23 cellular contexts compared by ENCODE assay signal in genomic region chr18:24083550-24083949, GRCh38. TPM values are rescaled to one million over a fixed set of nuclear protein-coding genes. Genes with fewer than 3 reads are reported as not detected.
DNase-seq lines count a peak whose midpoint lies in the region; ATAC-seq, FAIRE-seq and TF ChIP-seq lines count a peak whose summit lies in the region.
"Had no signal": no experiment of that assay in that cellular context is flagged by ENCODE, and none has a peak within 500 bp of the region (broad histone marks: within the 10 kb centered on the region; RNA-seq: fewer than 3 reads in every experiment).

No MANE protein-coding gene starts in this region.

- no peak overlapping the region for H3K27ac ChIP-seq in CD4-positive, alpha-beta memory T cell (ENCODE audit: low read depth, low read length)
- no peak overlapping the region for H3K27ac ChIP-seq in esophagus muscularis mucosa (replicated peaks in 1 of 4)
- H3K27ac ChIP-seq: C4-2B had no signal

- intact Hi-C loops in activated CD4-positive, alpha-beta memory T cell treated with anti-CD3 and anti-CD28 coated beads for 36 hours (cut with micrococcal nuclease) = no loop called here
- intact Hi-C loops in CD4-positive, alpha-beta memory T cell (cut with micrococcal nuclease) = no loop called here
- intact Hi-C loops in esophagus muscularis mucosa (cut with DNase I) = no loop called here

- no peak overlapping the region for H3K4me3 Mint-ChIP-seq in activated CD4-positive, alpha-beta memory T cell treated with anti-CD3 and anti-CD28 coated beads for 36 hours
- H3K4me3 Mint-ChIP-seq in activated CD4-positive, alpha-beta memory T cell treated with anti-CD3 and anti-CD28 coated beads, Interleukin-2, amount 10 ng/mL, durations not matched to agents 7 days and 5 days = no peak overlapping the region
- H3K4me3 Mint-ChIP-seq in CD4-positive, alpha-beta memory T cell = peak overlapping the region in 1 of 8 donors; percentile 26
- H3K4me3 Mint-ChIP-seq: B cell, GM23338, H9 had no signal

- peak overlapping the region; percentile 49 for H3K27ac Mint-ChIP-seq in activated CD4-positive, alpha-beta memory T cell treated with anti-CD3 and anti-CD28 coated beads for 36 hours
- H3K27ac Mint-ChIP-seq in activated CD4-positive, alpha-beta memory T cell treated with anti-CD3 and anti-CD28 coated beads, Interleukin-2, amount 10 ng/mL, durations not matched to agents 7 days and 5 days = no peak overlapping the region
- peak overlapping the region in 4 of 7 donors; percentile 20 to 80 (median 54) for H3K27ac Mint-ChIP-seq in CD4-positive, alpha-beta memory T cell
- H3K27ac Mint-ChIP-seq: B cell, GM23338, H9 had no signal

- no peaks in the 10 kb centered on the region for H3K9me3 Mint-ChIP-seq in activated CD4-positive, alpha-beta memory T cell treated with anti-CD3 and anti-CD28 coated beads for 36 hours
- H3K9me3 Mint-ChIP-seq in activated CD4-positive, alpha-beta memory T cell treated with anti-CD3 and anti-CD28 coated beads, Interleukin-2, amount 10 ng/mL, durations not matched to agents 7 days and 5 days = no peaks in the 10 kb centered on the region
- no peaks in the 10 kb centered on the region for H3K9me3 Mint-ChIP-seq in CD4-positive, alpha-beta memory T cell
- H3K9me3 Mint-ChIP-seq: GM23338, H9 had no signal

- POLR2A ChIA-PET in activated CD4-positive, alpha-beta memory T cell treated with anti-CD3 and anti-CD28 coated beads for 36 hours (lab: Charles Lee) = no interaction called here
- POLR2A ChIA-PET in activated CD4-positive, alpha-beta memory T cell treated with anti-CD3 and anti-CD28 coated beads, Interleukin-2, amount 10 ng/mL, durations not matched to agents 7 days and 5 days (lab: Charles Lee) = interaction anchor here (0.9 to 1.4 kb wide), 2 partner anchors 63 to 127 kb away, joined by 3 to 4 read pairs; no protein-coding TSS in a partner anchor
- POLR2A ChIA-PET in CD4-positive, alpha-beta memory T cell (lab: Charles Lee; ENCODE audit: partially characterized antibody) = interaction anchor here (1.0 kb wide), 1 partner anchor 43 kb away, joined by 3 read pairs; no protein-coding TSS in a partner anchor

- WGBS in esophagus muscularis mucosa = 92% methylated on average over 3 of the region's 3 CpGs

- peaks cover 34% of the 10 kb centered on the region for H3K36me3 Mint-ChIP-seq in activated CD4-positive, alpha-beta memory T cell treated with anti-CD3 and anti-CD28 coated beads for 36 hours
- H3K36me3 Mint-ChIP-seq in activated CD4-positive, alpha-beta memory T cell treated with anti-CD3 and anti-CD28 coated beads, Interleukin-2, amount 10 ng/mL, durations not matched to agents 7 days and 5 days (ENCODE audit: low read depth) = peaks cover 68% of the 10 kb centered on the region
- peaks cover 59 to 81% of the 10 kb centered on the region in 2 donors for H3K36me3 Mint-ChIP-seq in CD4-positive, alpha-beta memory T cell

- peak; percentile 5 for FAIRE-seq in GM12891 (lab: Jason Lieb, UNC)
- FAIRE-seq: G401.6, GM12878 had no signal

- ATAC-seq in HG03460 (IDR thresholded peaks at IDR 0.05; ENCODE audit: unreplicated experiment) = no peak
- ATAC-seq: GM12878, GM23338, PC-3 had no signal

- TF ChIP-seq POLR2A in GM12891 (IDR thresholded peaks at IDR 0.05; ENCODE audit: low read depth, low read length) (no peak), esophagus muscularis mucosa (IDR thresholded peaks at IDR 0.05; ENCODE audit: low read depth) (no peak)

- no peak for DNase-seq in activated CD4-positive, alpha-beta memory T cell treated with anti-CD3 and anti-CD28 coated beads for 36 hours
- DNase-seq in activated CD4-positive, alpha-beta memory T cell treated with anti-CD3 and anti-CD28 coated beads, Interleukin-2, amount 10 ng/mL, durations not matched to agents 7 days and 5 days = no peak
- DNase-seq in CD4-positive, alpha-beta memory T cell = no peak
- DNase-seq in GM12891 (ENCODE audit: insufficient read length, low spot score) = no peak
- peak; percentile 51 for DNase-seq in amniotic epithelial cell (ENCODE audit: low read depth)
- no peak for DNase-seq in esophagus muscularis mucosa (ENCODE audit: extremely low spot score)
- no peak for DNase-seq in GDM1 (lab: John Stamatoyannopoulos, UW)
- DNase-seq: H9, IMR-90, KG1, MG63, NCI-H1105 treated with DMSO at 0.1 percent for 48 hours, NCI-H2029, NCI-H446, NCI-H524 treated with DMSO at 0.1 percent for 48 hours, NCI-H774, PC-3 had no signal

- H3K4me1 Mint-ChIP-seq in activated CD4-positive, alpha-beta memory T cell treated with anti-CD3 and anti-CD28 coated beads for 36 hours (ENCODE audit: low read depth) = peaks cover 59% of the 10 kb centered on the region
- peaks cover 38% of the 10 kb centered on the region for H3K4me1 Mint-ChIP-seq in activated CD4-positive, alpha-beta memory T cell treated with anti-CD3 and anti-CD28 coated beads, Interleukin-2, amount 10 ng/mL, durations not matched to agents 7 days and 5 days
- H3K4me1 Mint-ChIP-seq in CD4-positive, alpha-beta memory T cell = peaks cover 37 to 74% (median 51%) of the 10 kb centered on the region in 4 donors
- H3K4me1 Mint-ChIP-seq: B cell had no signal

- no peaks in the 10 kb centered on the region for H3K27me3 Mint-ChIP-seq in activated CD4-positive, alpha-beta memory T cell treated with anti-CD3 and anti-CD28 coated beads for 36 hours
- H3K27me3 Mint-ChIP-seq in activated CD4-positive, alpha-beta memory T cell treated with anti-CD3 and anti-CD28 coated beads, Interleukin-2, amount 10 ng/mL, durations not matched to agents 7 days and 5 days = no peaks in the 10 kb centered on the region
- no peaks in the 10 kb centered on the region for H3K27me3 Mint-ChIP-seq in CD4-positive, alpha-beta memory T cell
- H3K27me3 Mint-ChIP-seq: B cell had no signal

- H3K27me3 ChIP-seq in CD4-positive, alpha-beta memory T cell (ENCODE audit: insufficient read depth, low read length) = no peaks in the 10 kb centered on the region
- H3K27me3 ChIP-seq in esophagus muscularis mucosa = no peaks in the 10 kb centered on the region
- H3K27me3 ChIP-seq: MG63 had no signal

- TF ChIP-seq CTCF in esophagus muscularis mucosa (IDR thresholded peaks at IDR 0.05) = no peak

- no peak for TF ChIP-seq EP300 in esophagus muscularis mucosa (IDR thresholded peaks at IDR 0.05)

- H3K4me1 ChIP-seq in CD4-positive, alpha-beta memory T cell (ENCODE audit: insufficient read depth, low read length) = peaks cover 20% of the 10 kb centered on the region
- H3K4me1 ChIP-seq in esophagus muscularis mucosa = peaks cover 0 to 3% (median under 1%) of the 10 kb centered on the region in 4 donors

- no peak overlapping the region for H3K4me3 ChIP-seq in CD4-positive, alpha-beta memory T cell (ENCODE audit: low read length in 2 of 2)
- no peak overlapping the region for H3K4me3 ChIP-seq in esophagus muscularis mucosa
- H3K4me3 ChIP-seq: GM12878, GM23338, MG63 had no signal

- H3K9me3 ChIP-seq in CD4-positive, alpha-beta memory T cell (ENCODE audit: control insufficient read depth in 1 of 2, low read length in 2 of 2) = no peaks in the 10 kb centered on the region
- H3K9me3 ChIP-seq in esophagus muscularis mucosa = no peaks in the 10 kb centered on the region
- H3K9me3 ChIP-seq: MG63 had no signal

- CTCF ChIA-PET in activated CD4-positive, alpha-beta memory T cell treated with anti-CD3 and anti-CD28 coated beads for 36 hours (lab: Charles Lee) = no interaction called here
- CTCF ChIA-PET in activated CD4-positive, alpha-beta memory T cell treated with anti-CD3 and anti-CD28 coated beads, Interleukin-2, amount 10 ng/mL, durations not matched to agents 7 days and 5 days (lab: Charles Lee) = no interaction called here
- CTCF ChIA-PET in CD4-positive, alpha-beta memory T cell (lab: Charles Lee; ENCODE audit: partially characterized antibody) = no interaction called here

- H3K36me3 ChIP-seq in CD4-positive, alpha-beta memory T cell (ENCODE audit: insufficient read depth, low read length) = peaks cover 55% of the 10 kb centered on the region
- peaks cover 0 to 26% (median 12%) of the 10 kb centered on the region in 4 donors for H3K36me3 ChIP-seq in esophagus muscularis mucosa
- H3K36me3 ChIP-seq: MG63 had no signal

TF ChIP-seq in GM12891, 5 proteins besides CTCF, POLR2A, EP300 and RAD21:
- TF ChIP-seq POLR2AphosphoS5 (IDR thresholded peaks at IDR 0.05; ENCODE audit: low read depth, low read length) = no peak
- no peak for TF ChIP-seq POU2F2 (IDR thresholded peaks at IDR 0.05; ENCODE audit: low read depth, low read length)
- TF ChIP-seq SPI1 (IDR thresholded peaks at IDR 0.05; ENCODE audit: low read depth, low read length) = no peak
- TF ChIP-seq PAX5 (IDR thresholded peaks at IDR 0.05; ENCODE audit: insufficient read depth, low read length, severe bottlenecking) = no peak
- TF ChIP-seq TAF1 (IDR thresholded peaks at IDR 0.05; ENCODE audit: low read depth, low read length) = no peak
TF ChIP-seq in GM12891: peak in this region for 0.

RNA-seq across cellular contexts. Expression of gene CABYR, which starts 55.3 kb away (rescaled TPM):
- 1 to 10 TPM in 1 of 2 experiments, under 1 TPM in 1; 1.00 to 1.4 TPM for total RNA-seq in activated CD4-positive, alpha-beta memory T cell treated with anti-CD3 and anti-CD28 coated beads for 36 hours
- under 1 TPM; 0.48 to 0.95 TPM for total RNA-seq in activated CD4-positive, alpha-beta memory T cell treated with anti-CD3 and anti-CD28 coated beads, Interleukin-2, amount 10 ng/mL, durations not matched to agents 7 days and 5 days
- total RNA-seq in CD4-positive, alpha-beta memory T cell = 1 to 10 TPM; 1.3 to 2.2 TPM
- polyA plus RNA-seq in CD4-positive, alpha-beta memory T cell = under 1 TPM; 0.36 to 0.48 TPM
- 2.6 TPM for polyA plus RNA-seq in GM12891 (2012; ENCODE audit: low read depth, missing spikeins)
- 1 to 10 TPM; 1.3 to 3.3 (median 2.5) TPM for total RNA-seq in esophagus muscularis mucosa
